26 cellular contexts compared by ENCODE assay signal in genomic region chr1:55552636-55553035, GRCh38.
"Had no signal": no experiment of that assay in that cellular context is flagged by ENCODE, and none has a peak within 500 bp of the region (broad histone marks: within the 10 kb centered on the region; RNA-seq: fewer than 3 reads in every experiment).

No MANE protein-coding gene starts in this region.

- H3K4me3 ChIP-seq: stomach, suprapubic skin, testis, thoracic aorta, thyroid gland, tibial artery, tibial nerve, transverse colon, upper lobe of left lung, upper lobe of right lung, uterus, vagina had no signal

- H3K36me3 ChIP-seq: stomach, suprapubic skin, thoracic aorta, thyroid gland, tibial artery, tibial nerve, transverse colon, upper lobe of left lung, upper lobe of right lung, uterus, vagina had no signal

- DNase-seq: stimulated activated CD4-positive, alpha-beta T cell treated with anti-CD3 and anti-CD28 coated beads, Interleukin-2, amount 100 ng/mL, for 48 hours; stimulated activated CD4-positive, alpha-beta T cell treated with anti-CD3 and anti-CD28 coated beads, Interleukin-4, amount 100 ng/mL, for 1 hour; stimulated activated CD4-positive, alpha-beta T cell treated with anti-CD3 and anti-CD28 coated beads, Interleukin-4, amount 100 ng/mL, for 24 hours; stimulated activated CD4-positive, alpha-beta T cell treated with anti-CD3 and anti-CD28 coated beads, Interleukin-4, amount 100 ng/mL, for 4 hours; stimulated activated CD8-positive, alpha-beta memory T cell treated with anti-CD3 and anti-CD28 coated beads, Interleukin-4, amount 100 ng/mL, for 48 hours; stimulated activated naive B cell treated with anti-CD40 and anti-IgM and Interleukin-4, amounts not matched to agents 10 μg/mL and 1 μg/mL and 100 μg/mL, for 72 hours; stimulated activated naive CD4-positive, alpha-beta T cell; stimulated activated naive CD4-positive, alpha-beta T cell treated with Interleukin-2 at 50 U/mL for 16 hours; stimulated activated naive CD8-positive, alpha-beta T cell treated with anti-CD3 and anti-CD28 coated beads, Interleukin-15, amount 100 ng/mL, for 72 hours; stimulated activated naive CD8-positive, alpha-beta T cell treated with anti-CD3 and anti-CD28 coated beads, Interleukin-15, Interleukin-2, amounts not matched to agents 100 U/mL and 50 U/mL, for 24 hours; stomach; substantia nigra; testis; thyroid gland; tibial artery; transverse colon; trophoblast cell; upper lobe of left lung; upper lobe of right lung; uterus had no signal

- ATAC-seq: stimulated activated effector memory CD8-positive, alpha-beta T cell treated with anti-CD3 and anti-CD28 coated beads, Interleukin-12 subunit alpha, Interleukin-12 subunit beta, amount 100 ng/mL, for 72 hours; stimulated activated memory B cell treated with anti-CD40 and anti-IgM and Interleukin-4, amounts not matched to agents 10 μg/mL and 1 μg/mL and 100 μg/mL, for 72 hours; stimulated activated naive B cell treated with anti-CD40 and anti-IgM and Interleukin-4, amounts not matched to agents 10 μg/mL and 1 μg/mL and 100 μg/mL, for 72 hours; stimulated activated naive CD8-positive, alpha-beta T cell treated with anti-CD3 and anti-CD28 coated beads, Interleukin-15, amount 100 ng/mL, for 72 hours; stimulated activated naive CD8-positive, alpha-beta T cell treated with anti-CD3 and anti-CD28 coated beads, Interleukin-15, Interleukin-2, amounts not matched to agents 100 U/mL and 50 U/mL, for 24 hours; upper lobe of right lung had no signal

- H3K27ac ChIP-seq: stomach, suprapubic skin, testis, thoracic aorta, thyroid gland, tibial artery, tibial nerve, transverse colon, upper lobe of left lung, upper lobe of right lung, uterus, vagina had no signal

- H3K4me1 ChIP-seq: stomach, suprapubic skin, testis, thyroid gland, tibial artery, tibial nerve, transverse colon, upper lobe of left lung, upper lobe of right lung, uterus, vagina had no signal

- H3K9me3 ChIP-seq: suprapubic skin, testis, thoracic aorta, thyroid gland, tibial artery, tibial nerve, transverse colon, upper lobe of left lung, upper lobe of right lung, uterus, vagina had no signal

- H3K27me3 ChIP-seq: stomach, suprapubic skin, testis, thyroid gland, tibial artery, tibial nerve, transverse colon, upper lobe of left lung, upper lobe of right lung, uterus, vagina had no signal
